2 cellular contexts compared by ENCODE assay signal in the genomic region with DNA sequence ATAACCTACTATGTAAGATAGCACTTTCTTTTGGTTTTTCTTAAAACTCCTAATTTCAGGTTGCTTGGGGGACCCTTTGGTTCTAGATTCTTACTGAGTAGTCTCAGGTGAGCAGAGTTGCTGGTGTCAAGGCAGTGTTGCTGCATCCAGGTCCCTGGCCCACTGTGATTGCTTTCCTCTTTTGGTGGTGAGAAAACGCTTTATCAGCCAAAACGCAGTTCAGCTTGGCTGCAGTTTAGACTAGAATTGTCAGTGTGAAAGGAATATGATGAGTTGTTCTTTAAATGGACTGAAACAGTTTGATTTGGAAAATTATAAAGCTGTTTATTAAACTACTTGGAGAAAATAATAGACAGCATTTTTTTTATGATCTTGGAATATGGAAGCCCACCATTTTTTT.
TF ChIP-seq lines count a peak whose summit lies in the region.

No MANE protein-coding gene starts in this region.

TF ChIP-seq in HepG2, 621 proteins besides CTCF, POLR2A, EP300 and RAD21:
- TF ChIP-seq MAFF (IDR thresholded peaks at IDR 0.05; ENCODE audit: low read depth, low read length) (peak; percentile 54; the same call in 1 of the 2 replicates), GABPA (IDR thresholded peaks at IDR 0.05; ENCODE audit: low read depth, low read length) (no peak), GABPA (CRISPR knock-in tag; IDR thresholded peaks at IDR 0.05; ENCODE audit: low read depth) (no peak), ETV5 (CRISPR knock-in tag; IDR thresholded peaks at IDR 0.05; ENCODE audit: borderline replicate concordance) (no peak), CHD2 (IDR thresholded peaks at IDR 0.05; ENCODE audit: low read depth, low read length) (no peak), ZNF619 (CRISPR knock-in tag; IDR thresholded peaks at IDR 0.05) (no peak), ZNF333 (CRISPR knock-in tag; IDR thresholded peaks at IDR 0.05; ENCODE audit: borderline replicate concordance) (no peak), MAFK (conservative IDR thresholded peaks at IDR 0.05 in 1 of 2, IDR thresholded peaks at IDR 0.05 in 1 of 2; ENCODE audit: low read length in 2 of 2) (peak; percentile 59 to 73), NFKBIZ (CRISPR knock-in tag; IDR thresholded peaks at IDR 0.05) (no peak), KAT7 (CRISPR knock-in tag; IDR thresholded peaks at IDR 0.05; ENCODE audit: borderline replicate concordance) (no peak), ZC3H13 (CRISPR knock-in tag; IDR thresholded peaks at IDR 0.05) (no peak), ZNF230 (CRISPR knock-in tag; IDR thresholded peaks at IDR 0.05) (no peak), NR2F1 (CRISPR knock-in tag; IDR thresholded peaks at IDR 0.05) (no peak)
- TF ChIP-seq, protein P1, sequence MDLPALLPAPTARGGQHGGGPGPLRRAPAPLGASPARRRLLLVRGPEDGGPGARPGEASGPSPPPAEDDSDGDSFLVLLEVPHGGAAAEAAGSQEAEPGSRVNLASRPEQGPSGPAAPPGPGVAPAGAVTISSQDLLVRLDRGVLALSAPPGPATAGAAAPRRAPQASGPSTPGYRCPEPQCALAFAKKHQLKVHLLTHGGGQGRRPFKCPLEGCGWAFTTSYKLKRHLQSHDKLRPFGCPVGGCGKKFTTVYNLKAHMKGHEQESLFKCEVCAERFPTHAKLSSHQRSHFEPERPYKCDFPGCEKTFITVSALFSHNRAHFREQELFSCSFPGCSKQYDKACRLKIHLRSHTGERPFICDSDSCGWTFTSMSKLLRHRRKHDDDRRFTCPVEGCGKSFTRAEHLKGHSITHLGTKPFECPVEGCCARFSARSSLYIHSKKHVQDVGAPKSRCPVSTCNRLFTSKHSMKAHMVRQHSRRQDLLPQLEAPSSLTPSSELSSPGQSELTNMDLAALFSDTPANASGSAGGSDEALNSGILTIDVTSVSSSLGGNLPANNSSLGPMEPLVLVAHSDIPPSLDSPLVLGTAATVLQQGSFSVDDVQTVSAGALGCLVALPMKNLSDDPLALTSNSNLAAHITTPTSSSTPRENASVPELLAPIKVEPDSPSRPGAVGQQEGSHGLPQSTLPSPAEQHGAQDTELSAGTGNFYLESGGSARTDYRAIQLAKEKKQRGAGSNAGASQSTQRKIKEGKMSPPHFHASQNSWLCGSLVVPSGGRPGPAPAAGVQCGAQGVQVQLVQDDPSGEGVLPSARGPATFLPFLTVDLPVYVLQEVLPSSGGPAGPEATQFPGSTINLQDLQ (CRISPR knock-in tag; IDR thresholded peaks at IDR 0.05), result no peak
TF ChIP-seq in HepG2: peak in this region for 2.

TF ChIP-seq in WTC11, 78 proteins besides CTCF, POLR2A, EP300 and RAD21:
- TF ChIP-seq CREM (CRISPR knock-in tag; IDR thresholded peaks at IDR 0.05) (no peak), RORB (CRISPR knock-in tag; IDR thresholded peaks at IDR 0.05) (no peak), SMAD3 (CRISPR knock-in tag; IDR thresholded peaks at IDR 0.05; ENCODE audit: borderline replicate concordance) (no peak), EMX1 (CRISPR knock-in tag; IDR thresholded peaks at IDR 0.05) (no peak)
- TF ChIP-seq, protein P2, sequence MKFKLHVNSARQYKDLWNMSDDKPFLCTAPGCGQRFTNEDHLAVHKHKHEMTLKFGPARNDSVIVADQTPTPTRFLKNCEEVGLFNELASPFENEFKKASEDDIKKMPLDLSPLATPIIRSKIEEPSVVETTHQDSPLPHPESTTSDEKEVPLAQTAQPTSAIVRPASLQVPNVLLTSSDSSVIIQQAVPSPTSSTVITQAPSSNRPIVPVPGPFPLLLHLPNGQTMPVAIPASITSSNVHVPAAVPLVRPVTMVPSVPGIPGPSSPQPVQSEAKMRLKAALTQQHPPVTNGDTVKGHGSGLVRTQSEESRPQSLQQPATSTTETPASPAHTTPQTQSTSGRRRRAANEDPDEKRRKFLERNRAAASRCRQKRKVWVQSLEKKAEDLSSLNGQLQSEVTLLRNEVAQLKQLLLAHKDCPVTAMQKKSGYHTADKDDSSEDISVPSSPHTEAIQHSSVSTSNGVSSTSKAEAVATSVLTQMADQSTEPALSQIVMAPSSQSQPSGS (CRISPR knock-in tag; IDR thresholded peaks at IDR 0.05; ENCODE audit: borderline replicate concordance, low read depth), result no peak
- TF ChIP-seq, protein P3, sequence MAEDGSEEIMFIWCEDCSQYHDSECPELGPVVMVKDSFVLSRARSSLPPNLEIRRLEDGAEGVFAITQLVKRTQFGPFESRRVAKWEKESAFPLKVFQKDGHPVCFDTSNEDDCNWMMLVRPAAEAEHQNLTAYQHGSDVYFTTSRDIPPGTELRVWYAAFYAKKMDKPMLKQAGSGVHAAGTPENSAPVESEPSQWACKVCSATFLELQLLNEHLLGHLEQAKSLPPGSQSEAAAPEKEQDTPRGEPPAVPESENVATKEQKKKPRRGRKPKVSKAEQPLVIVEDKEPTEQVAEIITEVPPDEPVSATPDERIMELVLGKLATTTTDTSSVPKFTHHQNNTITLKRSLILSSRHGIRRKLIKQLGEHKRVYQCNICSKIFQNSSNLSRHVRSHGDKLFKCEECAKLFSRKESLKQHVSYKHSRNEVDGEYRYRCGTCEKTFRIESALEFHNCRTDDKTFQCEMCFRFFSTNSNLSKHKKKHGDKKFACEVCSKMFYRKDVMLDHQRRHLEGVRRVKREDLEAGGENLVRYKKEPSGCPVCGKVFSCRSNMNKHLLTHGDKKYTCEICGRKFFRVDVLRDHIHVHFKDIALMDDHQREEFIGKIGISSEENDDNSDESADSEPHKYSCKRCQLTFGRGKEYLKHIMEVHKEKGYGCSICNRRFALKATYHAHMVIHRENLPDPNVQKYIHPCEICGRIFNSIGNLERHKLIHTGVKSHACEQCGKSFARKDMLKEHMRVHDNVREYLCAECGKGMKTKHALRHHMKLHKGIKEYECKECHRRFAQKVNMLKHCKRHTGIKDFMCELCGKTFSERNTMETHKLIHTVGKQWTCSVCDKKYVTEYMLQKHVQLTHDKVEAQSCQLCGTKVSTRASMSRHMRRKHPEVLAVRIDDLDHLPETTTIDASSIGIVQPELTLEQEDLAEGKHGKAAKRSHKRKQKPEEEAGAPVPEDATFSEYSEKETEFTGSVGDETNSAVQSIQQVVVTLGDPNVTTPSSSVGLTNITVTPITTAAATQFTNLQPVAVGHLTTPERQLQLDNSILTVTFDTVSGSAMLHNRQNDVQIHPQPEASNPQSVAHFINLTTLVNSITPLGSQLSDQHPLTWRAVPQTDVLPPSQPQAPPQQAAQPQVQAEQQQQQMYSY (CRISPR knock-in tag; IDR thresholded peaks at IDR 0.05), result no peak
